10 cellular contexts compared by ENCODE assay signal in the genomic region with DNA sequence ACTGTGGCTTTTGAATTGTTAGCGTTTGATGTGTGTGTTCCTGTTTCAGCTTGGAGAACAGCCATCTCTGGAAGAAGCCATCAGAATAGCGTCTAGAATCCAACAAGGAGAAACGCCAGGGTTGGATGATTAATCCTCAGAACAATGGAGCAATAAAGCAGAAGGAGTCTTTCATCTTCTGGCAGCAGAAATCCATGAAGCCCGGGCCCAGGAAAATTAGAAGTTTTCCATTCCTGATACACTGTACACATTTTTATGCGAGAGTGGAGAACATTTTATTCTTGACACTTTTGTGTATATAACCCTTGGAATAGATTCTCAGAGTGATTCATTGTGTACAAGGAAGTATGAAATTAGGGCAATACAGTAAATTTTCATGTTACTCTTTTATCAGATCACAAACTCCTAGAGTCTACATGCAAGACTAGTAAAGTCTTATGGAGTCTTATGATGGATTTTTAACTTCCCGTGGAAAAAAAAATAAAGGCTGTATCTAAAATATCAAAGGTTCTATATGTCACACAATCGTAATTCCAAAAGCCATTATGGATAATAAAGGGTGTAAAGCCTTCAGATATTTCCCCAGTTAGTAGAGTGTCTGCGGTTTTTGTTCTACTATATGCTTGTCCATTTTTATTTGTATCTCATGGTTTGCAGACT. TPM values are rescaled to one million over a fixed set of nuclear protein-coding genes. Genes with fewer than 3 reads are reported as not detected.
DNase-seq lines count a peak whose midpoint lies in the region; FAIRE-seq and TF ChIP-seq lines count a peak whose summit lies in the region.
"Had no signal": no experiment of that assay in that cellular context is flagged by ENCODE, and none has a peak within 500 bp of the region (broad histone marks: within the 10 kb centered on the region; RNA-seq: fewer than 3 reads in every experiment).

No MANE protein-coding gene starts in this region.

- H3K36me3 Mint-ChIP-seq in activated T-helper 1 cell treated with anti-CD3 and anti-CD28 coated beads, Interleukin-12 subunit alpha, Interleukin-12 subunit beta, Interleukin-2, Interleukin-4 antibody, amounts not matched to agents 30 ng/mL and 10 ng/mL and 1 ng/mL, durations not matched to agents 14 hours and 24 hours and 36 hours (ENCODE audit: low read depth) = peaks cover 25% of the 10 kb centered on the region

- intact Hi-C loops in activated T-helper 1 cell treated with anti-CD3 and anti-CD28 coated beads, Interleukin-12 subunit alpha, Interleukin-12 subunit beta, Interleukin-2, Interleukin-4 antibody, amounts not matched to agents 30 ng/mL and 10 ng/mL and 1 ng/mL, durations not matched to agents 14 hours and 24 hours and 36 hours (cut with micrococcal nuclease) = no loop called here

- peak; percentile 88 for FAIRE-seq in H54 (lab: Jason Lieb, UNC)

- no peaks in the 10 kb centered on the region for H3K9me3 Mint-ChIP-seq in activated T-helper 1 cell treated with anti-CD3 and anti-CD28 coated beads, Interleukin-12 subunit alpha, Interleukin-12 subunit beta, Interleukin-2, Interleukin-4 antibody, amounts not matched to agents 30 ng/mL and 10 ng/mL and 1 ng/mL, durations not matched to agents 14 hours and 24 hours and 36 hours

- H3K27me3 Mint-ChIP-seq in activated T-helper 1 cell treated with anti-CD3 and anti-CD28 coated beads, Interleukin-12 subunit alpha, Interleukin-12 subunit beta, Interleukin-2, Interleukin-4 antibody, amounts not matched to agents 30 ng/mL and 10 ng/mL and 1 ng/mL, durations not matched to agents 14 hours and 24 hours and 36 hours (ENCODE audit: insufficient read depth) = no peaks in the 10 kb centered on the region

- no peak overlapping the region for H3K27ac Mint-ChIP-seq in activated T-helper 1 cell treated with anti-CD3 and anti-CD28 coated beads, Interleukin-12 subunit alpha, Interleukin-12 subunit beta, Interleukin-2, Interleukin-4 antibody, amounts not matched to agents 30 ng/mL and 10 ng/mL and 1 ng/mL, durations not matched to agents 14 hours and 24 hours and 36 hours

- H3K4me3 Mint-ChIP-seq in activated T-helper 1 cell treated with anti-CD3 and anti-CD28 coated beads, Interleukin-12 subunit alpha, Interleukin-12 subunit beta, Interleukin-2, Interleukin-4 antibody, amounts not matched to agents 30 ng/mL and 10 ng/mL and 1 ng/mL, durations not matched to agents 14 hours and 24 hours and 36 hours = no peak overlapping the region

- no peak for TF ChIP-seq POLR2A in H54 (IDR thresholded peaks at IDR 0.05; ENCODE audit: low read depth, low read length)

- DNase-seq in H54 (ENCODE audit: insufficient read length, low spot score) (no peak), astrocyte of the hippocampus (ENCODE audit: low read depth, low spot score) (peak; percentile 95), iris pigment epithelial cell (ENCODE audit: low read depth) (peak; percentile 74), stromal cell of bone marrow (ENCODE audit: low read depth) (peak; percentile 90), ureter (ENCODE audit: low spot score) (no peak)
- no peak for DNase-seq in stimulated activated CD4-positive, alpha-beta T cell treated with anti-CD3 and anti-CD28 coated beads, Interleukin-1b, Interleukin-23, amount 100 ng/mL, for 48 hours
- no peak for DNase-seq in activated T-helper 1 cell treated with anti-CD3 and anti-CD28 coated beads, Interleukin-12 subunit alpha, Interleukin-12 subunit beta, Interleukin-2, Interleukin-4 antibody, amounts not matched to agents 30 ng/mL and 10 ng/mL and 1 ng/mL, durations not matched to agents 14 hours and 24 hours and 36 hours (ENCODE audit: low spot score)
- DNase-seq in central memory CD4-positive, alpha-beta T cell = no peak
- DNase-seq: NCI-H226; stimulated activated CD4-positive, alpha-beta T cell treated with anti-CD3 and anti-CD28 coated beads, Interleukin-2, amount 100 ng/mL, for 24 hours had no signal

- no peaks in the 10 kb centered on the region for H3K4me1 Mint-ChIP-seq in activated T-helper 1 cell treated with anti-CD3 and anti-CD28 coated beads, Interleukin-12 subunit alpha, Interleukin-12 subunit beta, Interleukin-2, Interleukin-4 antibody, amounts not matched to agents 30 ng/mL and 10 ng/mL and 1 ng/mL, durations not matched to agents 14 hours and 24 hours and 36 hours (ENCODE audit: low read depth)

RNA-seq across cellular contexts. Expression of a gene that starts 45.9 kb away (rescaled TPM):
- 51.4 and 54.2 TPM in 2 replicates for total RNA-seq in activated T-helper 1 cell treated with anti-CD3 and anti-CD28 coated beads, Interleukin-12 subunit alpha, Interleukin-12 subunit beta, Interleukin-2, Interleukin-4 antibody, amounts not matched to agents 30 ng/mL and 10 ng/mL and 1 ng/mL, durations not matched to agents 14 hours and 24 hours and 36 hours
- 65.3 TPM for total RNA-seq in ureter

Comparison
In these comparisons a context has a peak if more than half of its experiments do, and no peak if none do; other contexts are left out.
1. DNase-seq: peak in astrocyte of the hippocampus (single experiment), iris pigment epithelial cell (single experiment) and stromal cell of bone marrow (single experiment); none in H54 (single experiment), stimulated activated CD4-positive, alpha-beta T cell treated with anti-CD3 and anti-CD28 coated beads, Interleukin-1b, Interleukin-23, amount 100 ng/mL, for 48 hours (single experiment), activated T-helper 1 cell treated with anti-CD3 and anti-CD28 coated beads, Interleukin-12 subunit alpha, Interleukin-12 subunit beta, Interleukin-2, Interleukin-4 antibody, amounts not matched to agents 30 ng/mL and 10 ng/mL and 1 ng/mL, durations not matched to agents 14 hours and 24 hours and 36 hours (single experiment), central memory CD4-positive, alpha-beta T cell (single experiment) and ureter (single experiment).